In the genomic region with DNA sequence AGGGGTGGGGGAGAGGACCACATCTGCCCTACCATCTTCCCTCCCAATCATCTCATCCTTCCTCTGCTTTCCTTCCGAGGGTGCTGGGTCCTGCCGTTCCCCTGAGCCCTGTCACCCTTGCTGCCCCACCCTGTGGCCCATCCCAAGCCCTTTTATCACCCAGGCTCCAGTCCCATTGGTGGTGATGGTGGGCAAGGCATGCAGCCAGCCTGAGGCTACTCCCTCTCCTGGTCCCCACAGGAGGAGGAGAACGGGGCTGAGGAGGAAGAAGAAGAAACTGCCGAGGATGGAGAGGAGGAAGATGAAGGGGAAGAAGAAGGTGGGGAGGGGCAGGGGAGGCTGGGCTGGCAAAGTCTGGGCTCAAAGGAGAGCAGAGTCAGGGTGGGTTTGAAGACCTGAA, we compare ENCODE assay signal across 18 cellular contexts. TPM values are rescaled to one million over a fixed set of nuclear protein-coding genes. Genes with fewer than 3 reads are reported as not detected.
DNase-seq lines count a peak whose midpoint lies in the region; ATAC-seq, FAIRE-seq and TF ChIP-seq lines count a peak whose summit lies in the region.
"Had no signal": no experiment of that assay in that cellular context is flagged by ENCODE, and none has a peak within 500 bp of the region (broad histone marks: within the 10 kb centered on the region; RNA-seq: fewer than 3 reads in every experiment).

No MANE protein-coding gene starts in this region.

- no peak for TF ChIP-seq CTCF in AG04450 (IDR thresholded peaks at IDR 0.05; ENCODE audit: low read depth, low read length)
- TF ChIP-seq CTCF in Loucy (conservative IDR thresholded peaks at IDR 0.05; ENCODE audit: low read length): no peak
- no peak for TF ChIP-seq CTCF in esophagus muscularis mucosa (IDR thresholded peaks at IDR 0.05)
- no peak for TF ChIP-seq CTCF in osteocyte (IDR thresholded peaks at IDR 0.05)

- DNase-seq in AG04450 (ENCODE audit: low read depth, low spot score) (no peak), esophagus muscularis mucosa (ENCODE audit: extremely low spot score) (no peak), osteocyte (ENCODE audit: extremely low spot score, unreplicated experiment) (no peak), GM03348 (ENCODE audit: low spot score) (no peak), GM12891 (ENCODE audit: insufficient read length, low spot score) (no peak)
- DNase-seq in activated naive CD4-positive, alpha-beta T cell treated with Interleukin-2 at 50 U/mL for 16 hours: no peak
- DNase-seq: activated CD4-positive, alpha-beta T cell treated with anti-CD3 and anti-CD28 coated beads for 4 hours; activated T-cell treated with anti-CD3 and anti-CD28 coated beads for 4 hours; GF-D8; Kasumi-1; NCI-H226; T-helper 9 cell had no signal

- FAIRE-seq in GM12891 (lab: Jason Lieb, UNC): no peak

- H3K9me3 ChIP-seq in AG04450 (ENCODE audit: control insufficient read depth, insufficient read depth, low read length): no peaks in the 10 kb centered on the region; the same call in 1 of the 2 replicates
- H3K9me3 ChIP-seq in Loucy (ENCODE audit: insufficient read depth, low read depth, low read length): no peaks in the 10 kb centered on the region
- H3K9me3 ChIP-seq in esophagus muscularis mucosa: no peaks in the 10 kb centered on the region

- peaks cover 13% of the 10 kb centered on the region for H3K36me3 Mint-ChIP-seq in osteocyte (ENCODE audit: unreplicated experiment)

- peaks cover 36% of the 10 kb centered on the region for H3K4me1 Mint-ChIP-seq in osteocyte (ENCODE audit: unreplicated experiment)

- H3K9me2 ChIP-seq in Loucy (replicated peaks; ENCODE audit: low read depth, low read length): no peaks in the 10 kb centered on the region

- WGBS in esophagus muscularis mucosa: 38% methylated on average over 4 of the region's 4 CpGs

- TF ChIP-seq EP300 in esophagus muscularis mucosa (IDR thresholded peaks at IDR 0.05): no peak

- no peaks in the 10 kb centered on the region for H3K9me3 Mint-ChIP-seq in osteocyte (ENCODE audit: unreplicated experiment)
- H3K9me3 Mint-ChIP-seq: stimulated activated naive CD8-positive, alpha-beta T cell treated with anti-CD3 and anti-CD28 coated beads, Interleukin-15, Interleukin-2, amounts not matched to agents 100 ng/mL and 50 ng/mL, for 24 hours had no signal

- peaks cover 42% of the 10 kb centered on the region for H3K79me2 ChIP-seq in Loucy (ENCODE audit: insufficient read depth, low read length)

- H3K9ac ChIP-seq in Loucy (ENCODE audit: low read depth, low read length, poor library complexity, severe bottlenecking): no peak overlapping the region

- no peak overlapping the region for H3K27ac ChIP-seq in AG04450 (ENCODE audit: low read depth, low read length)
- peak overlapping the region; percentile 61 to 97 (median 96) for H3K27ac ChIP-seq in esophagus muscularis mucosa (replicated peaks in 1 of 4)
- H3K27ac ChIP-seq: GM23248 had no signal

- H3K4me3 ChIP-seq in AG04450 (ENCODE audit: low read depth, low read length) (peak overlapping the region; percentile 85), Loucy (ENCODE audit: low read length, poor library complexity, severe bottlenecking) (peak overlapping the region; percentile 73), esophagus muscularis mucosa (peak overlapping the region in 2 of 4 donors; percentile 85 to 93)

- H3K4me3 Mint-ChIP-seq in osteocyte (ENCODE audit: unreplicated experiment): peak overlapping the region; percentile 29
- H3K4me3 Mint-ChIP-seq: stimulated activated naive CD8-positive, alpha-beta T cell treated with anti-CD3 and anti-CD28 coated beads, Interleukin-15, Interleukin-2, amounts not matched to agents 100 ng/mL and 50 ng/mL, for 24 hours had no signal

- H4K20me1 ChIP-seq in Loucy (ENCODE audit: insufficient read depth, low read length, poor library complexity, severe bottlenecking): peaks cover 19% of the 10 kb centered on the region

- no peak overlapping the region for H2AFZ ChIP-seq in Loucy (ENCODE audit: low read length)
- H2AFZ ChIP-seq: GM23248 had no signal

- H3K27ac Mint-ChIP-seq in osteocyte (ENCODE audit: unreplicated experiment): peak overlapping the region; percentile 63

- CTCF ChIA-PET in AG04450 (lab: Charles Lee): interaction anchor here (1.2 to 7.9 kb wide), 2 partner anchors 17 to 56 kb away, joined by 3 to 136 read pairs; partner anchors contain the start of gene MLF2

- H3K36me3 ChIP-seq in Loucy (ENCODE audit: insufficient read depth, low read length) (peaks cover 3% of the 10 kb centered on the region; the same call in 1 of the 2 replicates), esophagus muscularis mucosa (peaks cover 12 to 25% (median 21%) of the 10 kb centered on the region in 4 donors)

- POLR2A ChIA-PET in AG04450 (lab: Yijun Ruan, JAX): interaction anchor here (0.6 to 5.1 kb wide), 3 partner anchors 16 to 54 kb away, joined by 3 to 89 read pairs (median 3); partner anchors contain the start of gene MLF2

- ATAC-seq in HG03342 (IDR thresholded peaks at IDR 0.05; ENCODE audit: unreplicated experiment): no peak
- ATAC-seq: left colon, Right ventricle myocardium inferior had no signal

- peak overlapping the region; percentile 93 for H3K4me2 ChIP-seq in Loucy (ENCODE audit: low read depth, low read length, poor library complexity, severe bottlenecking)

- no peaks in the 10 kb centered on the region for H3K27me3 Mint-ChIP-seq in osteocyte (ENCODE audit: unreplicated experiment)

- peaks cover 38% of the 10 kb centered on the region for H3K4me1 ChIP-seq in Loucy (ENCODE audit: insufficient read depth, low read length, poor library complexity, severe bottlenecking)
- peaks cover 45 to 83% (median 81%) of the 10 kb centered on the region in 4 donors for H3K4me1 ChIP-seq in esophagus muscularis mucosa

- H3F3A ChIP-seq in Loucy (ENCODE audit: low read depth): 0 out of 2 replicates have a peak, but pooled peaks cover 5% of the 10 kb centered on the region

- TF ChIP-seq POLR2A in esophagus muscularis mucosa (IDR thresholded peaks at IDR 0.05; ENCODE audit: low read depth) (no peak), GM12891 (IDR thresholded peaks at IDR 0.05; ENCODE audit: low read depth, low read length) (no peak)

- H3K27me3 ChIP-seq in AG04450 (ENCODE audit: control insufficient read depth, insufficient read depth, low read length): no peaks in the 10 kb centered on the region
- H3K27me3 ChIP-seq in Loucy (ENCODE audit: insufficient read depth, low read length, poor library complexity, severe bottlenecking): no peaks in the 10 kb centered on the region
- no peaks in the 10 kb centered on the region for H3K27me3 ChIP-seq in esophagus muscularis mucosa

- intact Hi-C loops in esophagus muscularis mucosa (cut with DNase I): no loop called here

TF ChIP-seq in GM12891, 5 proteins besides CTCF, POLR2A, EP300 and RAD21:
- no peak for TF ChIP-seq PAX5 (IDR thresholded peaks at IDR 0.05; ENCODE audit: insufficient read depth, low read length, severe bottlenecking)
- no peak for TF ChIP-seq POU2F2 (IDR thresholded peaks at IDR 0.05; ENCODE audit: low read depth, low read length)
- TF ChIP-seq SPI1 (IDR thresholded peaks at IDR 0.05; ENCODE audit: low read depth, low read length): no peak
- TF ChIP-seq TAF1 (IDR thresholded peaks at IDR 0.05; ENCODE audit: low read depth, low read length): no peak
- TF ChIP-seq POLR2AphosphoS5 (IDR thresholded peaks at IDR 0.05; ENCODE audit: low read depth, low read length): no peak

RNA-seq across cellular contexts. Expression of gene LAG3, which starts 2.6 kb away (rescaled TPM):
- polyA plus RNA-seq in AG04450 (2011; rRNA removed): 0.11 and 0.33 TPM in 2 replicates
- 0.09 and 0.22 TPM in 2 replicates for polyA minus RNA-seq in AG04450 (2011; rRNA and poly(A)+ RNA removed)
- total RNA-seq in esophagus muscularis mucosa: 1 to 10 TPM; 1.7 to 4.0 (median 2.9) TPM
- total RNA-seq in osteocyte: 1.1 and 2.5 TPM in 2 replicates
- 1.4 TPM for polyA plus RNA-seq in GM12891 (2012; ENCODE audit: low read depth, missing spikeins)
- total RNA-seq: GM23248 had no signal

RNA-seq across cellular contexts. Expression of gene PTMS, which starts 3.5 kb away (rescaled TPM):
- 155 and 170 TPM in 2 replicates for polyA plus RNA-seq in AG04450 (2011; rRNA removed)
- 73.0 and 109 TPM in 2 replicates for polyA minus RNA-seq in AG04450 (2011; rRNA and poly(A)+ RNA removed)
- total RNA-seq in esophagus muscularis mucosa: 100 to 1,000 TPM; 256 to 419 (median 338) TPM
- total RNA-seq in osteocyte: 501 and 554 TPM in 2 replicates
- polyA plus RNA-seq in GM12891 (2012; ENCODE audit: low read depth, missing spikeins): 58.6 TPM

RNA-seq across cellular contexts. Expression of gene MLF2, which starts 16.7 kb away (rescaled TPM):
- 241 and 263 TPM in 2 replicates for polyA plus RNA-seq in AG04450 (2011; rRNA removed)
- polyA minus RNA-seq in AG04450 (2011; rRNA and poly(A)+ RNA removed): 148 and 185 TPM in 2 replicates
- total RNA-seq in esophagus muscularis mucosa: 100 to 1,000 TPM; 169 to 247 (median 214) TPM
- total RNA-seq in osteocyte: 141 and 162 TPM in 2 replicates
- polyA plus RNA-seq in GM12891 (2012; ENCODE audit: low read depth, missing spikeins): 112 TPM

RNA-seq across cellular contexts. Expression of gene CD4, which starts 19.6 kb away (rescaled TPM):
- polyA plus RNA-seq in AG04450 (2011; rRNA removed): 24.8 and 24.9 TPM in 2 replicates
- polyA minus RNA-seq in AG04450 (2011; rRNA and poly(A)+ RNA removed): 17.8 and 18.5 TPM in 2 replicates
- total RNA-seq in esophagus muscularis mucosa (10 to 100 TPM in 2 of 4 donors, 1 to 10 TPM in 2; 6.6 to 16.2 (median 10.1) TPM), osteocyte (0.60 and 0.62 TPM in 2 replicates)
- 15.3 TPM for polyA plus RNA-seq in GM12891 (2012; ENCODE audit: low read depth, missing spikeins)
- total RNA-seq: GM23248 had no signal
- polyA plus RNA-seq: GM23248 had no signal

RNA-seq across cellular contexts. Expression of gene COPS7A, which starts 45.8 kb away (rescaled TPM):
- polyA plus RNA-seq in AG04450 (2011; rRNA removed): 93.2 and 104 TPM in 2 replicates
- 36.2 and 42.9 TPM in 2 replicates for polyA minus RNA-seq in AG04450 (2011; rRNA and poly(A)+ RNA removed)
- 10 to 100 TPM; 51.9 to 71.8 (median 63.0) TPM for total RNA-seq in esophagus muscularis mucosa
- 61.4 and 73.0 TPM in 2 replicates for total RNA-seq in osteocyte
- 36.6 TPM for polyA plus RNA-seq in GM12891 (2012; ENCODE audit: low read depth, missing spikeins)
